ENCODE assay signal across 8 cellular contexts in the genomic region with DNA sequence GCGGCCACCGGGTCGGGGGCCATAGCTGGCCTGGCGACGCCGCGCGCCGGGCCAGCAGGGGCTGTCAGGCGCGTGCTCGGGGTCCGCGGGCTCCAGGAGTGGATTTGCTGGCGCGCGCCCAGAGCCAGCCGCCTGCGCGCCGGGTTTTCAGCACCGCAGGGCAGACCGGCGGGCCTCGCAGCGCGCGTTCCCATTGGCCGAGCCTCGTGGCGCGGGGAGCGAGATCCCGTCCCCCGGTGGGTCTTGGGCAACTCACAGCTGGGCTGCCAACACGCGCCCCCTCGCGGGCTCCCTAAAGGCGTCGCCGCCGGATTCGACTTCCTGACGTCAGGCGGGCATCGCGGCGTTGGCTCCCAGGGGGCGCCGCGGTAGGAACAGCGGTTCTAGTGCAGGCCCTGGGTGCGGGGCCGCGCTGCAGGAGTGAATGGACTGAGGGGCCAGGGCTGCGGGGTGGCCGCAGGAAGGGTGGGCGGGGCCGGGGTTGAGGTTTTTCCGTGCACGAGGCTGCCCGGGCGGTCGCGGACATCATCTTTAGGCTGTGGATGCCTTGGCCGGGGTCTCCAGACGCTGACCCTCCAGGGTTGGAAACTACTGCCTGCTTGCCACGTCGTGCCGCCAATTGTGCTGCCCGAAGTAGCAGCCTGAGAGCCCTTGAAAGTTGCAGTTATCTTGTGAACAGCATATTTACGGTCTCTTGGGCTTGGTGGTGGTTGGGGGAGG. TPM values are rescaled to one million over a fixed set of nuclear protein-coding genes. Genes with fewer than 3 reads are reported as not detected.
DNase-seq lines count a peak whose midpoint lies in the region; ATAC-seq and TF ChIP-seq lines count a peak whose summit lies in the region.

A gene (minus strand): TSS at position 268 of the 720 bp plus-strand sequence. CDS start 74 bp downstream, at position 194.

- peak; percentile 75 for TF ChIP-seq CTCF in RWPE1 (conservative IDR thresholded peaks at IDR 0.05; ENCODE audit: low read depth)
- peak; percentile 39 for TF ChIP-seq CTCF in fibroblast of pulmonary artery (IDR thresholded peaks at IDR 0.05; ENCODE audit: low read length, missing control alignments)
- peak; percentile 54 for TF ChIP-seq CTCF in natural killer cell (IDR thresholded peaks at IDR 0.05)

- H3K27ac Mint-ChIP-seq in natural killer cell = peak within 1 kb of the TSS; percentile 84 to 92
- peak within 1 kb of the TSS; percentile 84 to 89 for H3K27ac Mint-ChIP-seq in stimulated activated naive CD8-positive, alpha-beta T cell treated with anti-CD3 and anti-CD28 coated beads, Interleukin-15, amount 100 ng/mL, for 72 hours

- H3K9me3 Mint-ChIP-seq in natural killer cell = no peaks in the 10 kb centered on the region
- H3K9me3 Mint-ChIP-seq in stimulated activated naive CD8-positive, alpha-beta T cell treated with anti-CD3 and anti-CD28 coated beads, Interleukin-15, amount 100 ng/mL, for 72 hours = no peaks in the 10 kb centered on the region

- ATAC-seq in GM21576 (IDR thresholded peaks at IDR 0.05; ENCODE audit: unreplicated experiment) (peak; percentile 45), natural killer cell (peak; percentile 58 to 62 (median 60))
- ATAC-seq in stimulated activated naive CD8-positive, alpha-beta T cell treated with anti-CD3 and anti-CD28 coated beads, Interleukin-15, amount 100 ng/mL, for 72 hours = peak; percentile 82

- no peaks in the 10 kb centered on the region for H3K27me3 Mint-ChIP-seq in natural killer cell (ENCODE audit: low read depth in 2 of 2)
- H3K27me3 Mint-ChIP-seq in stimulated activated naive CD8-positive, alpha-beta T cell treated with anti-CD3 and anti-CD28 coated beads, Interleukin-15, amount 100 ng/mL, for 72 hours = peaks cover 32% of the 10 kb centered on the region

- POLR2A ChIA-PET in RWPE1 (lab: Yijun Ruan, JAX; ENCODE audit: low non-redundant PET) = no interaction called here

- CTCF ChIA-PET in RWPE1 (lab: Yijun Ruan, JAX) = interaction anchor here (0.6 to 0.8 kb wide), 2 partner anchors 131 to 381 kb away, joined by 3 read pairs; no protein-coding TSS in a partner anchor

- peaks cover 17 to 37% of the 10 kb centered on the region in 2 donors for H3K4me1 Mint-ChIP-seq in natural killer cell
- H3K4me1 Mint-ChIP-seq in stimulated activated naive CD8-positive, alpha-beta T cell treated with anti-CD3 and anti-CD28 coated beads, Interleukin-15, amount 100 ng/mL, for 72 hours = peaks cover 37% of the 10 kb centered on the region

- peak; percentile 95 for DNase-seq in DMS114 treated with DMSO at 0.1 percent for 48 hours (lab: John Stamatoyannopoulos, UW; ENCODE audit: unreplicated experiment)
- peak; percentile 94 for DNase-seq in LHCN-M2 (ENCODE audit: low read depth)
- DNase-seq in RWPE1 (ENCODE audit: low spot score) = peak; percentile 95
- peak; percentile 43 for DNase-seq in activated effector memory CD4-positive, alpha-beta T cell treated with Interleukin-2 at 50 U/mL for 16 hours
- peak; percentile 97 for DNase-seq in fibroblast of pulmonary artery (ENCODE audit: low read depth)
- DNase-seq in natural killer cell = peak; percentile 56
- DNase-seq in stimulated activated naive CD8-positive, alpha-beta T cell treated with anti-CD3 and anti-CD28 coated beads, Interleukin-15, amount 100 ng/mL, for 72 hours = peak; percentile 82 to 88

- H3K4me3 Mint-ChIP-seq in natural killer cell = peak within 1 kb of the TSS; percentile 91
- peak within 1 kb of the TSS; percentile 85 to 99 for H3K4me3 Mint-ChIP-seq in stimulated activated naive CD8-positive, alpha-beta T cell treated with anti-CD3 and anti-CD28 coated beads, Interleukin-15, amount 100 ng/mL, for 72 hours

- peak within 1 kb of the TSS; percentile 83 for H3K4me3 ChIP-seq in fibroblast of pulmonary artery (replicated peaks; ENCODE audit: low read depth, low read length)

- peak within 1 kb of the TSS; percentile 97 for H3K27ac ChIP-seq in RWPE1

- intact Hi-C loops in natural killer cell (cut with micrococcal nuclease) = no loop called here

- H3K36me3 Mint-ChIP-seq in natural killer cell = peaks cover 4% of the 10 kb centered on the region

RNA-seq across cellular contexts. Expression of the gene that starts here (rescaled TPM):
- total RNA-seq in LHCN-M2 (2014; rRNA removed) = 65.0 and 83.9 TPM in 2 replicates
- 37.1 TPM for polyA plus RNA-seq in LHCN-M2 (2012)
- total RNA-seq in natural killer cell = 10 to 100 TPM in 2 of 3 donors, 1 to 10 TPM in 1; 9.3 to 17.2 (median 10.2) TPM

Comparison
In these comparisons a context has a peak if more than half of its experiments do, and no peak if none do; other contexts are left out.
1. Peak in every context shown above with its lines: DNase-seq, ATAC-seq, H3K4me3 ChIP-seq and H3K27ac ChIP-seq.
2. DNase-seq: peak in every context shown above with its lines; median percentile 97 in fibroblast of pulmonary artery; 95 in DMS114 treated with DMSO at 0.1 percent for 48 hours; 95 in RWPE1; 94 in LHCN-M2; 85 in stimulated activated naive CD8-positive, alpha-beta T cell treated with anti-CD3 and anti-CD28 coated beads, Interleukin-15, amount 100 ng/mL, for 72 hours; 56 in natural killer cell; 43 in activated effector memory CD4-positive, alpha-beta T cell treated with Interleukin-2 at 50 U/mL for 16 hours.